Comparison of ENCODE assay signal across 17 cellular contexts in genomic region chr17:39599006-39599664, GRCh38. TPM values are rescaled to one million over a fixed set of nuclear protein-coding genes. Genes with fewer than 3 reads are reported as not detected.
A peak's percentile ranks its signal among the peaks of the same experiment; 100 is the strongest.
DNase-seq lines count a peak whose midpoint lies in the region; ATAC-seq, FAIRE-seq and TF ChIP-seq lines count a peak whose summit lies in the region.
"Had no signal": no experiment of that assay in that cellular context is flagged by ENCODE, and none has a peak within 500 bp of the region (broad histone marks: within the 10 kb centered on the region; RNA-seq: fewer than 3 reads in every experiment).

No MANE protein-coding gene starts in this region.

- no peak for FAIRE-seq in A549 (lab: Jason Lieb, UNC)
- FAIRE-seq in keratinocyte (lab: Jason Lieb, UNC) = no peak
- FAIRE-seq: bronchial epithelial cell, TTC549 had no signal

- no peaks in the 10 kb centered on the region for H3K9me3 ChIP-seq in A549
- no peaks in the 10 kb centered on the region for H3K9me3 ChIP-seq in BLaER1 treated with 17β-estradiol and CSF1 and Interleukin-3, amounts not matched to agents 10 nM and 100 nM (replicated peaks in 1 of 11)
- H3K9me3 ChIP-seq in SK-N-SH = no peaks in the 10 kb centered on the region
- H3K9me3 ChIP-seq in keratinocyte (ENCODE audit: control insufficient read depth, low read depth, low read length) = no peaks in the 10 kb centered on the region
- no peaks in the 10 kb centered on the region for H3K9me3 ChIP-seq in tibial artery

- DNase-seq in A549 (ENCODE audit: low read depth in 1 of 2, low spot score in 1 of 2) = no peak
- peak; percentile 62 for DNase-seq in SK-N-SH
- no peak for DNase-seq in keratinocyte (ENCODE audit: low read depth, low spot score)
- DNase-seq in tibial artery = no peak
- DNase-seq in ureter (ENCODE audit: low spot score) = no peak
- no peak for DNase-seq in pons (ENCODE audit: low spot score)
- DNase-seq: activated CD4-positive, alpha-beta T cell treated with anti-CD3 and anti-CD28 coated beads, Interleukin-2, amount 50 U/mL, for 1 hour; foreskin keratinocyte had no signal

- H3K9ac ChIP-seq in BLaER1 treated with 17β-estradiol and CSF1 and Interleukin-3, amounts not matched to agents 10 nM and 100 nM = no peak overlapping the region
- H3K9ac ChIP-seq in SK-N-SH (no peak overlapping the region), keratinocyte (ENCODE audit: control insufficient read depth, extremely low read depth, insufficient read depth, low read length) (no peak overlapping the region)

- dilution Hi-C loops in keratinocyte (cut with MboI; ENCODE audit: extremely low pct_ligation_motif_present, low sequenced_read_pairs) = no loop called here

- H3K4me2 ChIP-seq in A549 (peak overlapping the region; percentile 51), SK-N-SH (peak overlapping the region; percentile 72), keratinocyte (ENCODE audit: control insufficient read depth, extremely low read depth, insufficient read depth, low read depth, low read length) (peak overlapping the region; percentile 62)
- peak overlapping the region; percentile 41 to 70 (median 58); a peak in 20 of 22 replicates for H3K4me2 ChIP-seq in BLaER1 treated with 17β-estradiol and CSF1 and Interleukin-3, amounts not matched to agents 10 nM and 100 nM

- peaks cover 13% of the 10 kb centered on the region for H3K4me1 ChIP-seq in A549
- peaks cover 6 to 14% (median 13%) of the 10 kb centered on the region in 10 experiments; a peak in 19 of 20 replicates for H3K4me1 ChIP-seq in BLaER1 treated with 17β-estradiol and CSF1 and Interleukin-3, amounts not matched to agents 10 nM and 100 nM
- peaks cover 7 to 32% of the 10 kb centered on the region in 2 experiments for H3K4me1 ChIP-seq in SK-N-SH (ENCODE audit: control insufficient read depth in 1 of 2, insufficient read depth in 2 of 2, low read depth in 1 of 2, low read length in 1 of 2)
- peaks cover 19% of the 10 kb centered on the region for H3K4me1 ChIP-seq in keratinocyte (ENCODE audit: control insufficient read depth, extremely low read depth, insufficient read depth, low read length)
- H3K4me1 ChIP-seq in tibial artery = peaks cover 0 to 34% (median 20%) of the 10 kb centered on the region in 4 donors

- no peaks in the 10 kb centered on the region for H3K9me2 ChIP-seq in SK-N-SH

- H3F3A ChIP-seq in SK-N-SH (replicated peaks; ENCODE audit: insufficient read depth) = no peaks in the 10 kb centered on the region

- peaks cover 0 to 92% (median 60%) of the 10 kb centered on the region in 11 experiments; a peak in 19 of 22 replicates for H4K20me1 ChIP-seq in BLaER1 treated with 17β-estradiol and CSF1 and Interleukin-3, amounts not matched to agents 10 nM and 100 nM
- H4K20me1 ChIP-seq in SK-N-SH (ENCODE audit: insufficient read depth) = peaks cover 17% of the 10 kb centered on the region; the same call in 1 of the 2 replicates
- H4K20me1 ChIP-seq in keratinocyte (ENCODE audit: control insufficient read depth, extremely low read depth, insufficient read depth, low read length) = peaks cover 6% of the 10 kb centered on the region

- TF ChIP-seq RAD21 in A549 (conservative IDR thresholded peaks at IDR 0.05 in 1 of 2, IDR thresholded peaks at IDR 0.05 in 1 of 2) = no peak
- TF ChIP-seq RAD21 in SK-N-SH (IDR thresholded peaks at IDR 0.05; ENCODE audit: low read length) = no peak

- POLR2A ChIA-PET in A549 (lab: Yijun Ruan, JAX) = interaction anchor here (0.5 kb wide), 1 partner anchor 229 kb away, joined by 3 read pairs; no protein-coding TSS in a partner anchor
- POLR2A ChIA-PET in SK-N-SH (lab: Yijun Ruan, JAX) = no interaction called here

- no peaks in the 10 kb centered on the region for H3K9me1 ChIP-seq in keratinocyte (ENCODE audit: control insufficient read depth, extremely low read depth, insufficient read depth, low read length)

- H3K27me3 ChIP-seq in BLaER1 treated with 17β-estradiol and CSF1 and Interleukin-3, amounts not matched to agents 10 nM and 100 nM = peaks cover 100% of the 10 kb centered on the region in 11 experiments
- H3K27me3 ChIP-seq in SK-N-SH (ENCODE audit: insufficient read depth) = peaks cover 95% of the 10 kb centered on the region
- H3K27me3 ChIP-seq in keratinocyte (ENCODE audit: control insufficient read depth, extremely low read depth, insufficient read depth, low read length) = peaks cover 90% of the 10 kb centered on the region
- H3K27me3 ChIP-seq in tibial artery = peaks cover 11 to 97% of the 10 kb centered on the region in 2 donors

- no peaks in the 10 kb centered on the region for H3K36me3 ChIP-seq in BLaER1 treated with 17β-estradiol and CSF1 and Interleukin-3, amounts not matched to agents 10 nM and 100 nM
- H3K36me3 ChIP-seq in SK-N-SH (replicated peaks in 1 of 2; ENCODE audit: control insufficient read depth in 1 of 2, insufficient read depth in 2 of 2, low read length in 1 of 2) (no peaks in the 10 kb centered on the region), keratinocyte (ENCODE audit: control insufficient read depth in 2 of 2, extremely low read depth in 1 of 2, insufficient read depth in 2 of 2, low read length in 2 of 2) (no peaks in the 10 kb centered on the region), tibial artery (no peaks in the 10 kb centered on the region)

- no peak for TF ChIP-seq POLR2A in A549 (IDR thresholded peaks at IDR 0.05; ENCODE audit: low read length)

- H2AFZ ChIP-seq in SK-N-SH (ENCODE audit: low read depth) (no peak overlapping the region), keratinocyte (ENCODE audit: control insufficient read depth, low read length) (no peak overlapping the region)

- 8% methylated on average over 30 of the region's 36 CpGs for WGBS in A549 (ENCODE audit: missing lambda C conversion rate)
- WGBS in SK-N-SH (ENCODE audit: low lambda C conversion rate) = 5% methylated on average over 36 of the region's 36 CpGs

- TF ChIP-seq EP300 in A549 (IDR thresholded peaks at IDR 0.05) (no peak), SK-N-SH (IDR thresholded peaks at IDR 0.05; ENCODE audit: borderline replicate concordance in 1 of 2, low read depth in 1 of 2, low read length in 1 of 2) (no peak)

- CTCF ChIA-PET in A549 (lab: Yijun Ruan, JAX) = interaction anchor here (0.9 to 58.8 kb wide), 5 partner anchors 8 to 424 kb away, joined by 3 to 1581 read pairs (median 3); partner anchors contain the start of genes PPP1R1B and STARD3
- CTCF ChIA-PET in SK-N-SH (lab: Yijun Ruan, JAX) = interaction anchor here (0.6 to 17.5 kb wide), 13 partner anchors 8 to 155 kb away, joined by 3 to 285 read pairs (median 4); partner anchors contain the start of genes NEUROD2 and PPP1R1B

- H3K4me3 ChIP-seq in A549 (peak overlapping the region; percentile 15; the same call in 2 of the 3 replicates), SK-N-SH (ENCODE audit: low read depth in 2 of 2, low read length in 1 of 2) (no peak overlapping the region; a peak in 1 of 4 replicates), keratinocyte (ENCODE audit: control insufficient read depth in 2 of 3, extremely low read depth in 1 of 3, insufficient read depth in 2 of 3, low read depth in 1 of 3, low read length in 3 of 3) (peak overlapping the region in 2 of 3 experiments; percentile 12 to 18), tibial artery (peak overlapping the region in 1 of 2 donors; percentile 12)
- H3K4me3 ChIP-seq in BLaER1 treated with 17β-estradiol and CSF1 and Interleukin-3, amounts not matched to agents 10 nM and 100 nM = peak overlapping the region in 8 of 10 experiments; percentile 2 to 47 (median 30); a peak in 7 of 20 replicates

- H3K79me2 ChIP-seq in SK-N-SH (ENCODE audit: insufficient read depth) (no peaks in the 10 kb centered on the region), keratinocyte (ENCODE audit: control insufficient read depth, insufficient read depth, low read length) (no peaks in the 10 kb centered on the region)

- no peak for TF ChIP-seq CTCF in A549 (IDR thresholded peaks at IDR 0.05)
- TF ChIP-seq CTCF in SK-N-SH (IDR thresholded peaks at IDR 0.05) = no peak
- TF ChIP-seq CTCF in keratinocyte (optimal IDR thresholded peaks at IDR 0.05 in 1 of 3, IDR thresholded peaks at IDR 0.05 in 1 of 3, conservative IDR thresholded peaks at IDR 0.05 in 1 of 3; ENCODE audit: extremely low read depth in 1 of 3, insufficient read depth in 2 of 3, low read length in 3 of 3) = no peak
- TF ChIP-seq CTCF in tibial artery (IDR thresholded peaks at IDR 0.05) = no peak

- ATAC-seq in A549 (peak in 1 of 2 experiments; percentile 7; a peak in 1 of 6 replicates), HG02623 (IDR thresholded peaks at IDR 0.05; ENCODE audit: unreplicated experiment) (no peak)
- ATAC-seq: foreskin keratinocyte had no signal

- intact Hi-C loops in tibial artery (cut with DNase I; ENCODE audit: low total_unique reads) = no loop called here

- H3K27ac ChIP-seq in A549 (no peak overlapping the region), SK-N-SH (ENCODE audit: low read depth in 2 of 2, low read length in 1 of 2) (no peak overlapping the region), keratinocyte (ENCODE audit: control insufficient read depth, insufficient read depth, low read length) (no peak overlapping the region), tibial artery (no peak overlapping the region)
- no peak overlapping the region for H3K27ac ChIP-seq in BLaER1 treated with 17β-estradiol and CSF1 and Interleukin-3, amounts not matched to agents 10 nM and 100 nM
- H3K27ac ChIP-seq: foreskin keratinocyte had no signal

RNA-seq across cellular contexts. Expression of gene NEUROD2, which starts 8.6 kb away (rescaled TPM):
- polyA plus RNA-seq in A549 (2011; rRNA removed) (not detected in 2 replicates), A549 (2017; fragmentation: RNase III; extraction: RNeasy Plus Mini Kit Qiagen cat#74134 plus additional on column Dnase treatment) (not detected in 3 replicates), SK-N-SH (2012; rRNA removed) (not detected in 2 replicates), keratinocyte (not detected in 3 replicates)
- polyA plus RNA-seq in A549 (2012; cell fraction: cytosol; rRNA removed) = not detected in 2 replicates
- 0.02 and 0.04 TPM in 2 replicates for polyA plus RNA-seq in A549 (2012; cell fraction: nucleus; rRNA removed)
- not detected in 2 replicates for polyA minus RNA-seq in A549 (2011; rRNA and poly(A)+ RNA removed)
- polyA plus RNA-seq in SK-N-SH (2012; cell fraction: cytosol; rRNA removed) = not detected in 2 replicates
- 0.04 TPM in 1 of 2 replicates, not detected in the other for polyA plus RNA-seq in SK-N-SH (2012; cell fraction: nucleus; rRNA removed)
- polyA plus RNA-seq in keratinocyte (2011; ENCODE audit: low read depth) = not detected
- polyA plus RNA-seq in keratinocyte (2011; cell fraction: cytosol; rRNA removed) = not detected in 2 replicates
- not detected in 2 replicates for polyA plus RNA-seq in keratinocyte (2011; cell fraction: nucleus; rRNA removed)
- 0.04 and 0.07 TPM in 2 replicates for polyA plus RNA-seq in keratinocyte (2012; ENCODE audit: low replicate concordance)
- not detected in 3 replicates for polyA minus RNA-seq in keratinocyte
- polyA minus RNA-seq in keratinocyte (2011; cell fraction: cytosol; rRNA and poly(A)+ RNA removed) = not detected
- polyA minus RNA-seq in keratinocyte (2011; cell fraction: nucleus; rRNA and poly(A)+ RNA removed) = not detected in 2 replicates
- total RNA-seq in ureter = not detected
- total RNA-seq: activated naive CD4-positive, alpha-beta T cell treated with anti-CD3 and anti-CD28 coated beads, Interleukin-2, amount 50 U/mL, for 72 hours; bronchial epithelial cell; foreskin keratinocyte; liver; subcutaneous adipose tissue had no signal
- polyA plus RNA-seq: CD14-positive monocyte, foreskin keratinocyte, liver had no signal

RNA-seq across cellular contexts. Expression of gene PPP1R1B, which starts 27.6 kb away (rescaled TPM):
- polyA plus RNA-seq in A549 (2011; rRNA removed) = 0.07 and 0.10 TPM in 2 replicates
- 0.03 TPM in 1 of 2 replicates, not detected in the other for polyA plus RNA-seq in A549 (2012; cell fraction: cytosol; rRNA removed)
- polyA plus RNA-seq in A549 (2012; cell fraction: nucleus; rRNA removed) = not detected in 2 replicates
- not detected in 3 replicates for polyA plus RNA-seq in A549 (2017; fragmentation: RNase III; extraction: RNeasy Plus Mini Kit Qiagen cat#74134 plus additional on column Dnase treatment)
- polyA minus RNA-seq in A549 (2011; rRNA and poly(A)+ RNA removed) = not detected in 2 replicates
- 0.05 and 0.07 TPM in 2 replicates for polyA plus RNA-seq in SK-N-SH (2012; rRNA removed)
- 0.05 and 0.12 TPM in 2 replicates for polyA plus RNA-seq in SK-N-SH (2012; cell fraction: cytosol; rRNA removed)
- not detected in 2 replicates for polyA plus RNA-seq in SK-N-SH (2012; cell fraction: nucleus; rRNA removed)
- 0.14 to 0.35 TPM (median 0.18 TPM) in 3 replicates for polyA plus RNA-seq in keratinocyte
- polyA plus RNA-seq in keratinocyte (2011; ENCODE audit: low read depth) = not detected
- polyA plus RNA-seq in keratinocyte (2011; cell fraction: cytosol; rRNA removed) = 0.19 and 0.27 TPM in 2 replicates
- 0.11 and 0.15 TPM in 2 replicates for polyA plus RNA-seq in keratinocyte (2011; cell fraction: nucleus; rRNA removed)
- 0.21 TPM in 1 of 2 replicates, not detected in the other for polyA plus RNA-seq in keratinocyte (2012; ENCODE audit: low replicate concordance)
- 0.13 to 0.33 TPM (median 0.19 TPM) in 3 replicates for polyA minus RNA-seq in keratinocyte
- polyA minus RNA-seq in keratinocyte (2011; cell fraction: cytosol; rRNA and poly(A)+ RNA removed) = not detected
- not detected in 2 replicates for polyA minus RNA-seq in keratinocyte (2011; cell fraction: nucleus; rRNA and poly(A)+ RNA removed)
- 40.4 TPM for total RNA-seq in ureter
- total RNA-seq: bronchial epithelial cell, H4 had no signal
- polyA plus RNA-seq: CD14-positive monocyte, liver had no signal

RNA-seq across cellular contexts. Expression of gene STARD3, which starts 37.8 kb away (rescaled TPM):
- polyA plus RNA-seq in A549 (2011; rRNA removed) (56.0 and 60.9 TPM in 2 replicates), A549 (2017; fragmentation: RNase III; extraction: RNeasy Plus Mini Kit Qiagen cat#74134 plus additional on column Dnase treatment) (53.0 to 56.1 TPM (median 54.6 TPM) in 3 replicates), SK-N-SH (2012; rRNA removed) (76.8 and 78.0 TPM in 2 replicates), keratinocyte (29.0 to 39.6 TPM (median 33.9 TPM) in 3 replicates)
- 83.7 and 101 TPM in 2 replicates for polyA plus RNA-seq in A549 (2012; cell fraction: cytosol; rRNA removed)
- polyA plus RNA-seq in A549 (2012; cell fraction: nucleus; rRNA removed) = 261 and 339 TPM in 2 replicates
- 77.8 and 87.0 TPM in 2 replicates for polyA minus RNA-seq in A549 (2011; rRNA and poly(A)+ RNA removed)
- polyA plus RNA-seq in SK-N-SH (2012; cell fraction: cytosol; rRNA removed) = 32.5 and 44.3 TPM in 2 replicates
- 330 and 615 TPM in 2 replicates for polyA plus RNA-seq in SK-N-SH (2012; cell fraction: nucleus; rRNA removed)
- 25.9 TPM for polyA plus RNA-seq in keratinocyte (2011; ENCODE audit: low read depth)
- polyA plus RNA-seq in keratinocyte (2011; cell fraction: cytosol; rRNA removed) = 25.5 and 26.6 TPM in 2 replicates
- 57.2 and 70.3 TPM in 2 replicates for polyA plus RNA-seq in keratinocyte (2011; cell fraction: nucleus; rRNA removed)
- polyA plus RNA-seq in keratinocyte (2012; ENCODE audit: low replicate concordance) = 31.2 and 36.8 TPM in 2 replicates
- polyA minus RNA-seq in keratinocyte = 32.4 to 42.2 TPM (median 41.6 TPM) in 3 replicates
- 29.2 TPM for polyA minus RNA-seq in keratinocyte (2011; cell fraction: cytosol; rRNA and poly(A)+ RNA removed)
- 18.5 and 20.1 TPM in 2 replicates for polyA minus RNA-seq in keratinocyte (2011; cell fraction: nucleus; rRNA and poly(A)+ RNA removed)
- 64.4 TPM for total RNA-seq in ureter

Comparison
In these comparisons a context has a peak if more than half of its experiments do, and no peak if none do; other contexts are left out.
1. H3K4me3 ChIP-seq: peak in A549 (single experiment), BLaER1 treated with 17β-estradiol and CSF1 and Interleukin-3, amounts not matched to agents 10 nM and 100 nM (8 of 10) and keratinocyte (2 of 3); none in SK-N-SH (0 of 2).
2. Peak in every context shown above with its lines, with median percentiles within 50 percentile points of each other: H3K4me2 ChIP-seq.